In genomic region chr11:65834202-65834601, GRCh38 we compare ENCODE assay signal across 9 cellular contexts. TPM values are rescaled to one million over a fixed set of nuclear protein-coding genes. Genes with fewer than 3 reads are reported as not detected.
A peak's percentile ranks its signal among the peaks of the same experiment; 100 is the strongest.
DNase-seq lines count a peak whose midpoint lies in the region; ATAC-seq lines count a peak whose summit lies in the region.
"Had no signal": no experiment of that assay in that cellular context is flagged by ENCODE, and none has a peak within 500 bp of the region (broad histone marks: within the 10 kb centered on the region; RNA-seq: fewer than 3 reads in every experiment).

No MANE protein-coding gene starts in this region.

- peaks cover 22% of the 10 kb centered on the region for H3K4me1 Mint-ChIP-seq in activated naive CD8-positive, alpha-beta T cell treated with anti-CD3 and anti-CD28 coated beads, Interleukin-2, amount 50 U/mL, for 24 hours

- no peak overlapping the region for H3K27ac Mint-ChIP-seq in activated naive CD8-positive, alpha-beta T cell treated with anti-CD3 and anti-CD28 coated beads, Interleukin-2, amount 50 U/mL, for 24 hours

- no peaks in the 10 kb centered on the region for H3K36me3 ChIP-seq in ACC112 (ENCODE audit: insufficient read depth, low read length)
- H3K36me3 ChIP-seq in ectodermal cell (ENCODE audit: control insufficient read depth, insufficient read depth, low read length) = no peaks in the 10 kb centered on the region
- no peaks in the 10 kb centered on the region for H3K36me3 ChIP-seq in muscle layer of duodenum (ENCODE audit: control insufficient read depth in 1 of 2, insufficient read depth in 2 of 2, low read length in 2 of 2)

- H3K27ac ChIP-seq in ACC112 (ENCODE audit: low read depth, low read length) (no peak overlapping the region), ectodermal cell (ENCODE audit: insufficient read depth, low read depth, low read length, poor library complexity, severe bottlenecking) (no peak overlapping the region), muscle layer of duodenum (ENCODE audit: low read length) (no peak overlapping the region)

- H3K9me3 Mint-ChIP-seq in activated naive CD8-positive, alpha-beta T cell treated with anti-CD3 and anti-CD28 coated beads, Interleukin-2, amount 50 U/mL, for 24 hours = no peaks in the 10 kb centered on the region

- H3K4me1 ChIP-seq in ACC112 (ENCODE audit: control insufficient read depth, insufficient read depth, low read length, unreplicated experiment) (peaks cover 6% of the 10 kb centered on the region), ectodermal cell (ENCODE audit: control insufficient read depth, insufficient read depth, low read length) (peaks cover 9% of the 10 kb centered on the region), muscle layer of duodenum (ENCODE audit: control insufficient read depth in 1 of 2, insufficient read depth in 2 of 2, low read length in 2 of 2) (peaks cover 9 to 10% of the 10 kb centered on the region in 2 donors)

- H3K9me3 ChIP-seq in ectodermal cell (ENCODE audit: control insufficient read depth, low read length) (no peaks in the 10 kb centered on the region), muscle layer of duodenum (ENCODE audit: control insufficient read depth in 1 of 2, low read length in 2 of 2) (no peaks in the 10 kb centered on the region)

- H3K79me2 ChIP-seq in ACC112 (ENCODE audit: control insufficient read depth, insufficient read depth, low read length, unreplicated experiment) = peaks cover 8% of the 10 kb centered on the region

- peak overlapping the region; percentile 45 for H2AFZ ChIP-seq in ACC112 (ENCODE audit: low read length, unreplicated experiment)

- WGBS in ectodermal cell, 2 experiments = 66 to 67% methylated on average over 6 of the region's 6 CpGs

- DNase-seq in activated naive CD8-positive, alpha-beta T cell treated with anti-CD3 and anti-CD28 coated beads, Interleukin-2, amount 50 U/mL, for 24 hours = no peak
- DNase-seq in NCI-H1417 treated with DMSO at 0.1 percent for 48 hours (lab: John Stamatoyannopoulos, UW) = no peak
- DNase-seq in SHP77 (lab: John Stamatoyannopoulos, UW) = no peak

- H3K36me3 Mint-ChIP-seq in activated naive CD8-positive, alpha-beta T cell treated with anti-CD3 and anti-CD28 coated beads, Interleukin-2, amount 50 U/mL, for 24 hours (ENCODE audit: low read depth) = peaks cover 3% of the 10 kb centered on the region
- H3K36me3 Mint-ChIP-seq: CD14-positive monocyte had no signal

- H3K27me3 Mint-ChIP-seq in activated naive CD8-positive, alpha-beta T cell treated with anti-CD3 and anti-CD28 coated beads, Interleukin-2, amount 50 U/mL, for 24 hours = peaks cover 2% of the 10 kb centered on the region

- H3K27me3 ChIP-seq in ACC112 (ENCODE audit: insufficient read depth, low read length) (no peaks in the 10 kb centered on the region), ectodermal cell (ENCODE audit: control insufficient read depth, insufficient read depth, low read length, poor library complexity, severe bottlenecking) (peaks cover 11% of the 10 kb centered on the region), muscle layer of duodenum (ENCODE audit: low read depth, low read length) (no peaks in the 10 kb centered on the region)

- no peak overlapping the region for H3K4me3 Mint-ChIP-seq in activated naive CD8-positive, alpha-beta T cell treated with anti-CD3 and anti-CD28 coated beads, Interleukin-2, amount 50 U/mL, for 24 hours
- H3K4me3 Mint-ChIP-seq: CD14-positive monocyte had no signal

- ATAC-seq in HG02885 (IDR thresholded peaks at IDR 0.05; ENCODE audit: poor library complexity, unreplicated experiment) (peak; percentile 5), HG03342 (IDR thresholded peaks at IDR 0.05; ENCODE audit: unreplicated experiment) (no peak)
- ATAC-seq in activated naive CD8-positive, alpha-beta T cell treated with anti-CD3 and anti-CD28 coated beads, Interleukin-2, amount 50 U/mL, for 24 hours = no peak

- H3K4me3 ChIP-seq in ACC112 (ENCODE audit: low read depth, low read length) (peak overlapping the region; percentile 79), ectodermal cell (ENCODE audit: insufficient read depth, low read depth, low read length) (peak overlapping the region; percentile 64), muscle layer of duodenum (ENCODE audit: low read depth in 1 of 2, low read length in 2 of 2) (peak overlapping the region; percentile 76 to 77)

RNA-seq across cellular contexts. Expression of gene SNX32, which starts 0.4 kb away (rescaled TPM):
- polyA plus RNA-seq in ectodermal cell (2013, experiment 1 of 4) = 3.9 TPM
- polyA plus RNA-seq in ectodermal cell (2013, experiment 2 of 4) = 5.1 TPM
- polyA plus RNA-seq in ectodermal cell (2013, experiment 3 of 4) = 3.4 TPM
- 4.3 TPM for polyA plus RNA-seq in ectodermal cell (2013, experiment 4 of 4)

RNA-seq across cellular contexts. Expression of gene CFL1, which starts 23.8 kb away (rescaled TPM):
- 1,193 TPM for polyA plus RNA-seq in ectodermal cell (2013, experiment 1 of 4)
- polyA plus RNA-seq in ectodermal cell (2013, experiment 2 of 4) = 1,076 TPM
- 793 TPM for polyA plus RNA-seq in ectodermal cell (2013, experiment 3 of 4)
- 912 TPM for polyA plus RNA-seq in ectodermal cell (2013, experiment 4 of 4)

RNA-seq across cellular contexts. Expression of gene MUS81, which starts 26.0 kb away (rescaled TPM):
- polyA plus RNA-seq in ectodermal cell (2013, experiment 1 of 4) = 47.9 TPM
- polyA plus RNA-seq in ectodermal cell (2013, experiment 2 of 4) = 47.7 TPM
- polyA plus RNA-seq in ectodermal cell (2013, experiment 3 of 4) = 49.9 TPM
- polyA plus RNA-seq in ectodermal cell (2013, experiment 4 of 4) = 58.3 TPM

RNA-seq across cellular contexts. Expression of gene EFEMP2, which starts 38.4 kb away (rescaled TPM):
- 25.8 TPM for polyA plus RNA-seq in ectodermal cell (2013, experiment 1 of 4)
- polyA plus RNA-seq in ectodermal cell (2013, experiment 2 of 4) = 26.8 TPM
- 26.6 TPM for polyA plus RNA-seq in ectodermal cell (2013, experiment 3 of 4)
- 32.7 TPM for polyA plus RNA-seq in ectodermal cell (2013, experiment 4 of 4)

RNA-seq across cellular contexts. Expression of gene CTSW, which starts 45.4 kb away (rescaled TPM):
- not detected for polyA plus RNA-seq in ectodermal cell (2013, experiment 1 of 4)
- polyA plus RNA-seq in ectodermal cell (2013, experiment 2 of 4) = not detected
- not detected for polyA plus RNA-seq in ectodermal cell (2013, experiment 3 of 4)
- polyA plus RNA-seq in ectodermal cell (2013, experiment 4 of 4) = not detected
